ENCODE assay signal across 18 cellular contexts in the genomic region with DNA sequence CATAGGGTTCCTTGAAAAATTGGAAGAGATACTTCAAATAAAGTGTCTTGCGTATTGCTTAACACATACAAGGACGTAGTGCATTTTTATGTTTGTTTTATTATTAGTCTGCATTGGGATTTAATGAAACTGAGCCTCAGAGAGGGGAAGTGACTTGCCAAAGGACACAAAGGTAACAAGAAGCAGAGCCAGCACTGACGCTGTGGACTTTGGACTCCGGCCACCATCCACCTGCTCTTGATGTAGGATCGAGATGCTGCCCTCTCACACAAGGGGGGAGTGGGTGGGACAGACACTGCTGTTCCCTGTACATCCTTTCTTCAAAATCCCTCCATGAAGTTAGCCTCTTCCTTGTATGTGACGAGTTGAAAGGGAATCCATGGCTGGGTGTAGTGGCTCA.
DNase-seq lines count a peak whose midpoint lies in the region; ATAC-seq and TF ChIP-seq lines count a peak whose summit lies in the region.
"Had no signal": no experiment of that assay in that cellular context is flagged by ENCODE, and none has a peak within 500 bp of the region (broad histone marks: within the 10 kb centered on the region; RNA-seq: fewer than 3 reads in every experiment).

No MANE protein-coding gene starts in this region.

- no peak overlapping the region for H3K18ac ChIP-seq in trophoblast cell (ENCODE audit: low read length)

- no peak overlapping the region for H2AK5ac ChIP-seq in trophoblast cell (ENCODE audit: low read length)

- no peaks in the 10 kb centered on the region for H3K4me1 ChIP-seq in body of pancreas
- no peaks in the 10 kb centered on the region for H3K4me1 ChIP-seq in trophoblast cell (ENCODE audit: control insufficient read depth in 1 of 2, insufficient read depth in 2 of 2, low read length in 2 of 2)
- no peaks in the 10 kb centered on the region for H3K4me1 ChIP-seq in upper lobe of left lung

- TF ChIP-seq CTCF in body of pancreas (IDR thresholded peaks at IDR 0.05) (no peak), upper lobe of left lung (IDR thresholded peaks at IDR 0.05) (no peak)

- H3K27ac ChIP-seq in body of pancreas: no peak overlapping the region
- H3K27ac ChIP-seq in trophoblast cell (ENCODE audit: low read depth, low read length): no peak overlapping the region
- H3K27ac ChIP-seq in upper lobe of left lung: no peak overlapping the region
- H3K27ac ChIP-seq: GM23248 had no signal

- no peak overlapping the region for H2AFZ ChIP-seq in trophoblast cell (ENCODE audit: insufficient read depth, low read length, poor library complexity)
- H2AFZ ChIP-seq: GM23248 had no signal

- no peaks in the 10 kb centered on the region for H3K79me2 ChIP-seq in trophoblast cell (ENCODE audit: control insufficient read depth, insufficient read depth, low read length, poor library complexity)

- H2BK12ac ChIP-seq in trophoblast cell (ENCODE audit: low read length): no peak overlapping the region

- no peak overlapping the region for H2BK5ac ChIP-seq in trophoblast cell (ENCODE audit: low read depth, low read length, poor library complexity)

- no peaks in the 10 kb centered on the region for H3K27me3 ChIP-seq in body of pancreas
- no peaks in the 10 kb centered on the region for H3K27me3 ChIP-seq in trophoblast cell (ENCODE audit: insufficient read depth, low read length)
- H3K27me3 ChIP-seq in upper lobe of left lung: no peaks in the 10 kb centered on the region

- H3K36me3 Mint-ChIP-seq in activated naive CD8-positive, alpha-beta T cell treated with anti-CD3 and anti-CD28 coated beads for 36 hours: no peaks in the 10 kb centered on the region
- H3K36me3 Mint-ChIP-seq: CD4-positive, alpha-beta memory T cell had no signal

- H3K36me3 ChIP-seq in body of pancreas (replicated peaks in 1 of 2; ENCODE audit: insufficient read depth in 1 of 2, low read depth in 2 of 2) (no peaks in the 10 kb centered on the region), trophoblast cell (ENCODE audit: control insufficient read depth in 1 of 2, insufficient read depth in 2 of 2, low read length in 2 of 2) (no peaks in the 10 kb centered on the region), upper lobe of left lung (no peaks in the 10 kb centered on the region)

- H4K8ac ChIP-seq in trophoblast cell (ENCODE audit: low read depth, low read length): no peak overlapping the region

- TF ChIP-seq POLR2A in body of pancreas (IDR thresholded peaks at IDR 0.05): no peak
- TF ChIP-seq POLR2A in upper lobe of left lung (IDR thresholded peaks at IDR 0.05): no peak

- H3K23ac ChIP-seq in trophoblast cell (ENCODE audit: low read length): no peak overlapping the region

- H3K4me1 Mint-ChIP-seq in activated naive CD8-positive, alpha-beta T cell treated with anti-CD3 and anti-CD28 coated beads for 36 hours: no peaks in the 10 kb centered on the region
- H3K4me1 Mint-ChIP-seq: CD4-positive, alpha-beta memory T cell had no signal

- H4K12ac ChIP-seq in trophoblast cell (ENCODE audit: low read depth, low read length): no peak overlapping the region

- no peaks in the 10 kb centered on the region for H3K79me1 ChIP-seq in trophoblast cell (ENCODE audit: low read length)

- no peak overlapping the region for H3K4me2 ChIP-seq in trophoblast cell (ENCODE audit: low read length)

- H4K91ac ChIP-seq in trophoblast cell (ENCODE audit: low read depth, low read length): no peak overlapping the region

- intact Hi-C loops in body of pancreas (cut with DNase I): no loop called here

- no peak overlapping the region for H2BK120ac ChIP-seq in trophoblast cell (ENCODE audit: insufficient read depth, low read length, poor library complexity)

- peaks cover 3% of the 10 kb centered on the region for H3K27me3 Mint-ChIP-seq in activated naive CD8-positive, alpha-beta T cell treated with anti-CD3 and anti-CD28 coated beads for 36 hours

- no peak overlapping the region for H3K4ac ChIP-seq in trophoblast cell (ENCODE audit: low read depth, low read length)

- DNase-seq in NCI-H146 (lab: John Stamatoyannopoulos, UW): peak; percentile 23
- DNase-seq in NCI-H146 treated with DMSO at 0.1 percent for 48 hours (lab: John Stamatoyannopoulos, UW; ENCODE audit: unreplicated experiment): no peak
- DNase-seq in NCI-H2029 treated with DMSO at 0.1 percent for 48 hours (lab: John Stamatoyannopoulos, UW): peak; percentile 5
- peak; percentile 25 to 69 (median 44) for DNase-seq in body of pancreas
- DNase-seq in activated naive CD8-positive, alpha-beta T cell treated with anti-CD3 and anti-CD28 coated beads for 36 hours: no peak
- no peak for DNase-seq in trophoblast cell
- no peak for DNase-seq in upper lobe of left lung
- DNase-seq: C1 segment of cervical spinal cord; Calu3; CD4-positive, alpha-beta memory T cell; COR-L47; DMS79; EL; GDM1; GM23248; H7; HCEC 1CT had no signal

- H3K9me3 Mint-ChIP-seq in activated naive CD8-positive, alpha-beta T cell treated with anti-CD3 and anti-CD28 coated beads for 36 hours: no peaks in the 10 kb centered on the region

- TF ChIP-seq EP300 in upper lobe of left lung (IDR thresholded peaks at IDR 0.05): no peak

- ATAC-seq in body of pancreas (peak; percentile 50), upper lobe of left lung (ENCODE audit: low FRiP score in 2 of 2) (no peak)
- ATAC-seq: GM12878 had no signal

- H3K4me3 Mint-ChIP-seq in activated naive CD8-positive, alpha-beta T cell treated with anti-CD3 and anti-CD28 coated beads for 36 hours: no peak overlapping the region
- H3K4me3 Mint-ChIP-seq: CD4-positive, alpha-beta memory T cell had no signal

- H3K27ac Mint-ChIP-seq in activated naive CD8-positive, alpha-beta T cell treated with anti-CD3 and anti-CD28 coated beads for 36 hours: no peak overlapping the region

- H3K4me3 ChIP-seq in body of pancreas: no peak overlapping the region
- H3K4me3 ChIP-seq in trophoblast cell (ENCODE audit: low read depth, low read length): no peak overlapping the region
- no peak overlapping the region for H3K4me3 ChIP-seq in upper lobe of left lung
- H3K4me3 ChIP-seq: GM12878, GM23248 had no signal

- H3K14ac ChIP-seq in trophoblast cell (ENCODE audit: low read length): no peak overlapping the region

- no peak overlapping the region for H3K9ac ChIP-seq in trophoblast cell (ENCODE audit: low read length)
- H3K9ac ChIP-seq: GM23248 had no signal

- H3K9me3 ChIP-seq in body of pancreas (no peaks in the 10 kb centered on the region), trophoblast cell (ENCODE audit: insufficient read depth, low read depth, low read length) (no peaks in the 10 kb centered on the region), upper lobe of left lung (no peaks in the 10 kb centered on the region)

- 26 to 50% methylated on average over 6 of the region's 6 CpGs for WGBS in body of pancreas, 2 donors
- WGBS in trophoblast cell (ENCODE audit: extremely low coverage, insufficient coverage, insufficient read length): no CpG with 5 or more reads among the region's 6 CpGs
- WGBS in upper lobe of left lung, 2 donors: 63 to 68% methylated on average over 6 of the region's 6 CpGs

Comparison
In these comparisons a context has a peak if more than half of its experiments do, and no peak if none do; other contexts are left out.
1. DNase-seq: peak in NCI-H146 (single experiment), NCI-H2029 treated with DMSO at 0.1 percent for 48 hours (single experiment) and body of pancreas (4 of 4); none in NCI-H146 treated with DMSO at 0.1 percent for 48 hours (single experiment), activated naive CD8-positive, alpha-beta T cell treated with anti-CD3 and anti-CD28 coated beads for 36 hours (single experiment), trophoblast cell (0 of 2) and upper lobe of left lung (0 of 2).